Comparison of ENCODE assay signal across 1 cellular context in genomic region chr19:58515259-58515658, GRCh38.
TF ChIP-seq lines count a peak whose summit lies in the region.

No MANE protein-coding gene starts in this region.

TF ChIP-seq in IMR-90, 13 proteins besides CTCF, POLR2A, EP300 and RAD21:
- TF ChIP-seq MXI1 (IDR thresholded peaks at IDR 0.05; ENCODE audit: borderline replicate concordance, low read depth, low read length) (no peak), FOS (IDR thresholded peaks at IDR 0.05; ENCODE audit: low read depth, low read length) (no peak), BHLHE40 (IDR thresholded peaks at IDR 0.05; ENCODE audit: low read depth, low read length) (no peak), CHD1 (IDR thresholded peaks at IDR 0.05; ENCODE audit: low read depth, low read length) (no peak), RCOR1 (IDR thresholded peaks at IDR 0.05; ENCODE audit: insufficient replicate concordance, low read length) (no peak), NFE2L2 (IDR thresholded peaks at IDR 0.05; ENCODE audit: low read depth, low read length) (no peak), SMC3 (IDR thresholded peaks at IDR 0.05; ENCODE audit: low read depth, low read length) (no peak), CEBPB (IDR thresholded peaks at IDR 0.05; ENCODE audit: low read depth, low read length) (no peak), RFX5 (IDR thresholded peaks at IDR 0.05; ENCODE audit: low read depth, low read length) (no peak)
- TF ChIP-seq, protein P1, sequence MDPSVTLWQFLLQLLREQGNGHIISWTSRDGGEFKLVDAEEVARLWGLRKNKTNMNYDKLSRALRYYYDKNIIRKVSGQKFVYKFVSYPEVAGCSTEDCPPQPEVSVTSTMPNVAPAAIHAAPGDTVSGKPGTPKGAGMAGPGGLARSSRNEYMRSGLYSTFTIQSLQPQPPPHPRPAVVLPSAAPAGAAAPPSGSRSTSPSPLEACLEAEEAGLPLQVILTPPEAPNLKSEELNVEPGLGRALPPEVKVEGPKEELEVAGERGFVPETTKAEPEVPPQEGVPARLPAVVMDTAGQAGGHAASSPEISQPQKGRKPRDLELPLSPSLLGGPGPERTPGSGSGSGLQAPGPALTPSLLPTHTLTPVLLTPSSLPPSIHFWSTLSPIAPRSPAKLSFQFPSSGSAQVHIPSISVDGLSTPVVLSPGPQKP (IDR thresholded peaks at IDR 0.05; ENCODE audit: borderline replicate concordance, low read depth, low read length), result no peak
- TF ChIP-seq, protein P2, sequence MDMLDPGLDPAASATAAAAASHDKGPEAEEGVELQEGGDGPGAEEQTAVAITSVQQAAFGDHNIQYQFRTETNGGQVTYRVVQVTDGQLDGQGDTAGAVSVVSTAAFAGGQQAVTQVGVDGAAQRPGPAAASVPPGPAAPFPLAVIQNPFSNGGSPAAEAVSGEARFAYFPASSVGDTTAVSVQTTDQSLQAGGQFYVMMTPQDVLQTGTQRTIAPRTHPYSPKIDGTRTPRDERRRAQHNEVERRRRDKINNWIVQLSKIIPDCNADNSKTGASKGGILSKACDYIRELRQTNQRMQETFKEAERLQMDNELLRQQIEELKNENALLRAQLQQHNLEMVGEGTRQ (IDR thresholded peaks at IDR 0.05; ENCODE audit: low read depth, low read length), result no peak
